Comparison of ENCODE assay signal across 1 cellular context in the genomic region with DNA sequence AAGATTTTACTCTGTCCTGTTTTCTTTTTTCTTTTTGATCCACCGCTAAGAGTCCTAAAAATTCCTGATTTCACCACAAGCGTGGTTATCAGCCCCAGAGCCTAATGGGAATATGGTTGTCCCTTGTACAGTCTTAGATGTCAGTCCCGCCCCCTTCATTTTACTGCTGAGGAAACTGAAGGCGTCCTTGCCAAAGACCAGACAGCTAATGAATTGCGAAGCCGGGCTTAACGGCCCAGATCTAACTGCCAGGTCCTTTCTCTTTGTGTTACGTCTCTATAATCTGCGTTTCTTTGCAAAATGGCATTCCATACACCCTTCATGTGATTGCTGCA.
TF ChIP-seq lines count a peak whose summit lies in the region.

No MANE protein-coding gene starts in this region.

TF ChIP-seq in SK-N-SH, 30 proteins besides CTCF, POLR2A, EP300 and RAD21:
- TF ChIP-seq RFX5 (IDR thresholded peaks at IDR 0.05; ENCODE audit: low read length) = no peak
- 0 out of 2 replicates have a peak, but pooled peaks have one; percentile 30 for TF ChIP-seq SIN3A (IDR thresholded peaks at IDR 0.05; ENCODE audit: borderline replicate concordance, low read depth, low read length)
- TF ChIP-seq NRF1 (IDR thresholded peaks at IDR 0.05; ENCODE audit: low read depth, low read length) = no peak
- TF ChIP-seq JUND (IDR thresholded peaks at IDR 0.05) = no peak
